8 cellular contexts compared by ENCODE assay signal in genomic region chr5:151157426-151158286, GRCh38. TPM values are rescaled to one million over a fixed set of nuclear protein-coding genes. Genes with fewer than 3 reads are reported as not detected.
DNase-seq lines count a peak whose midpoint lies in the region; ATAC-seq, FAIRE-seq and TF ChIP-seq lines count a peak whose summit lies in the region.

Gene ANXA6 (minus strand): TSS chr5:151157779. CDS start chr5:151147901, 9,878 bp downstream.

- H3K36me3 Mint-ChIP-seq in activated CD4-positive, alpha-beta T cell treated with anti-CD3 and anti-CD28 coated beads, Interleukin-2, amount 10 ng/mL, durations not matched to agents 24 days and 14 days (ENCODE audit: low read depth) = peaks cover 26% of the 10 kb centered on the region

- intact Hi-C loops in activated CD4-positive, alpha-beta T cell treated with anti-CD3 and anti-CD28 coated beads, Interleukin-2, amount 10 ng/mL, durations not matched to agents 24 days and 14 days (cut with micrococcal nuclease) = loop anchor here (1.0 to 10.0 kb wide), 7 partner anchors 7 to 1603 kb away; partner anchors contain the start of genes CSNK1A1, G3BP1 and IRGM
- intact Hi-C loops in HepG2 (cut with micrococcal nuclease; ENCODE audit: unreplicated experiment) = no loop called here

- WGBS in HepG2 (ENCODE audit: low lambda C conversion rate) = 4% methylated on average over 5 of the region's 60 CpGs

- in situ Hi-C loops in HepG2 (cut with HindIII; ENCODE audit: extremely low pct_ligation_motif_present, low pct_unique_long_range_greater_than_20kb) = no loop called here

- H2AFZ ChIP-seq in HepG2 (ENCODE audit: low read length) = peak within 1 kb of the TSS; percentile 56

- TF ChIP-seq EP300 in HepG2 (IDR thresholded peaks at IDR 0.05; ENCODE audit: low read depth in 2 of 2, low read length in 2 of 2) (no peak; a peak in 1 of 4 replicates), HepG2 (CRISPR knock-in tag; IDR thresholded peaks at IDR 0.05; ENCODE audit: borderline replicate concordance) (no peak)

- FAIRE-seq in HepG2 (lab: Jason Lieb, UNC) = peak; percentile 49

- peak within 1 kb of the TSS; percentile 74 for H3K27ac ChIP-seq in HepG2 (ENCODE audit: extremely low read length, insufficient read depth, low read length)

- H3K4me3 ChIP-seq in HepG2 (replicated peaks in 1 of 3; ENCODE audit: insufficient read depth in 1 of 3, low read depth in 2 of 3, low read length in 3 of 3) = peak within 1 kb of the TSS; percentile 74 to 80 (median 77)

- no peaks in the 10 kb centered on the region for H3K27me3 Mint-ChIP-seq in activated CD4-positive, alpha-beta T cell treated with anti-CD3 and anti-CD28 coated beads, Interleukin-2, amount 10 ng/mL, durations not matched to agents 24 days and 14 days

- POLR2A ChIA-PET in HepG2 (lab: Yijun Ruan, JAX) = interaction anchor here (0.7 to 1.9 kb wide), 7 partner anchors 10 to 137 kb away, joined by 3 to 7 read pairs (median 3); partner anchors contain the start of genes CCDC69, GM2A, GPX3 and TNIP1

- peaks cover 53% of the 10 kb centered on the region for H3K4me1 Mint-ChIP-seq in activated CD4-positive, alpha-beta T cell treated with anti-CD3 and anti-CD28 coated beads, Interleukin-2, amount 10 ng/mL, durations not matched to agents 24 days and 14 days

- H3K4me1 ChIP-seq in HepG2 (ENCODE audit: insufficient read depth, low read length) = peaks cover 46% of the 10 kb centered on the region

- DNase-seq in NCI-H748 (lab: John Stamatoyannopoulos, UW; ENCODE audit: unreplicated experiment) = peak; percentile 69
- no peak for DNase-seq in NCI-H748 treated with DMSO at 0.1 percent for 48 hours (lab: John Stamatoyannopoulos, UW)
- peak; percentile 37 for DNase-seq in NCI-H2227 treated with DMSO at 0.1 percent for 48 hours (lab: John Stamatoyannopoulos, UW)
- peak; percentile 92 for DNase-seq in activated CD4-positive, alpha-beta T cell treated with anti-CD3 and anti-CD28 coated beads, Interleukin-2, amount 10 ng/mL, durations not matched to agents 24 days and 14 days
- peak in 1 of 2 donors; percentile 81 for DNase-seq in dermis microvascular lymphatic vessel endothelial cell (ENCODE audit: low read depth in 2 of 2)
- peak; percentile 22 for DNase-seq in HepG2 (ENCODE audit: low spot score)
- DNase-seq in stimulated activated CD4-positive, alpha-beta T cell treated with anti-CD3 and anti-CD28 coated beads, Interleukin-2, amount 100 ng/mL, for 48 hours = peak; percentile 58 to 67

- no peaks in the 10 kb centered on the region for H3K27me3 ChIP-seq in HepG2 (ENCODE audit: control insufficient read depth in 1 of 2, insufficient read depth in 2 of 2, low read length in 2 of 2)

- H3K9me3 Mint-ChIP-seq in activated CD4-positive, alpha-beta T cell treated with anti-CD3 and anti-CD28 coated beads, Interleukin-2, amount 10 ng/mL, durations not matched to agents 24 days and 14 days = no peaks in the 10 kb centered on the region

- peak within 1 kb of the TSS; percentile 98 for H3K4me3 Mint-ChIP-seq in activated CD4-positive, alpha-beta T cell treated with anti-CD3 and anti-CD28 coated beads, Interleukin-2, amount 10 ng/mL, durations not matched to agents 24 days and 14 days

- H3K79me2 ChIP-seq in HepG2 (ENCODE audit: insufficient read depth, low read length) = peaks cover 39% of the 10 kb centered on the region

- H3K9ac ChIP-seq in HepG2 (ENCODE audit: insufficient read depth, low read depth, low read length) = peak within 1 kb of the TSS; percentile 67

- TF ChIP-seq POLR2A in HepG2 (IDR thresholded peaks at IDR 0.05; ENCODE audit: insufficient read depth in 1 of 2, low read depth in 2 of 2, low read length in 2 of 2) = peak; percentile 50 to 80

- CTCF ChIA-PET in HepG2 (lab: Yijun Ruan, JAX; ENCODE audit: low intra/inter-chr PET ratio, low total read pairs) = no interaction called here

- ATAC-seq in HG02938 (IDR thresholded peaks at IDR 0.05; ENCODE audit: unreplicated experiment) (peak; percentile 31), HepG2 (peak; percentile 86)

- no peaks in the 10 kb centered on the region for H3K9me3 ChIP-seq in HepG2 (ENCODE audit: low read length)

- TF ChIP-seq CTCF in HepG2 (CRISPR knock-in tag; IDR thresholded peaks at IDR 0.05) = no peak

- peak within 1 kb of the TSS; percentile 95 for H3K27ac Mint-ChIP-seq in activated CD4-positive, alpha-beta T cell treated with anti-CD3 and anti-CD28 coated beads, Interleukin-2, amount 10 ng/mL, durations not matched to agents 24 days and 14 days

- BruUV-seq in HepG2 (replicated peaks; lab: Mats Ljungman, UMichigan) = no TSS peak

- no peaks in the 10 kb centered on the region; the same call in 1 of the 2 replicates for H4K20me1 ChIP-seq in HepG2 (ENCODE audit: insufficient read depth, low read length)

- 0 out of 5 replicates have a peak, but pooled peaks cover 0 to 3% of the 10 kb centered on the region in 2 experiments for H3K36me3 ChIP-seq in HepG2 (replicated peaks in 1 of 2; ENCODE audit: control insufficient read depth in 1 of 2, insufficient read depth in 2 of 2, low read length in 2 of 2)

- TF ChIP-seq RAD21 in HepG2 (CRISPR knock-in tag; IDR thresholded peaks at IDR 0.05) = no peak

- H3K4me2 ChIP-seq in HepG2 (ENCODE audit: low read depth, low read length) = peak within 1 kb of the TSS; percentile 96

TF ChIP-seq in HepG2, 621 proteins besides CTCF, POLR2A, EP300 and RAD21 (continues in another document):
- TF ChIP-seq ZNF530 (CRISPR knock-in tag; IDR thresholded peaks at IDR 0.05; ENCODE audit: low read depth) (0 out of 2 replicates have a peak, but pooled peaks have one; percentile 37), ZNF713 (CRISPR knock-in tag; IDR thresholded peaks at IDR 0.05) (no peak), BATF2 (CRISPR knock-in tag; IDR thresholded peaks at IDR 0.05) (no peak), ZGPAT (CRISPR knock-in tag; IDR thresholded peaks at IDR 0.05) (no peak; the same call in 1 of the 2 replicates), CBX5 (CRISPR knock-in tag; IDR thresholded peaks at IDR 0.05; ENCODE audit: borderline replicate concordance) (no peak), SKI (IDR thresholded peaks at IDR 0.05; ENCODE audit: partially characterized antibody) (no peak), FOXM1 (CRISPR knock-in tag; IDR thresholded peaks at IDR 0.05) (no peak), ZNF670 (CRISPR knock-in tag; IDR thresholded peaks at IDR 0.05; ENCODE audit: borderline replicate concordance) (0 out of 2 replicates have a peak, but pooled peaks have one; percentile 43)

RNA-seq across cellular contexts. Expression of gene ANXA6, which starts in this region (rescaled TPM):
- total RNA-seq in activated CD4-positive, alpha-beta T cell treated with anti-CD3 and anti-CD28 coated beads, Interleukin-2, amount 10 ng/mL, durations not matched to agents 24 days and 14 days = 314 and 315 TPM in 2 replicates
- total RNA-seq in dermis microvascular lymphatic vessel endothelial cell (53.6 and 68.2 TPM in 2 replicates), HepG2 (2016; rRNA removed; fragmentation: Illumina TruSeq; extraction: Trizol) (125 and 154 TPM in 2 replicates)
- total RNA-seq in HepG2 (2016; cell fraction: cytosol; rRNA removed; fragmentation: Illumina TruSeq; extraction: Trizol; ENCODE audit: low read depth) = 13.0 and 15.5 TPM in 2 replicates
- 125 and 156 TPM in 2 replicates for total RNA-seq in HepG2 (2016; cell fraction: insoluble cytoplasmic fraction; rRNA removed; fragmentation: Illumina TruSeq; extraction: Trizol)
- 28.1 and 29.3 TPM in 2 replicates for total RNA-seq in HepG2 (2016; cell fraction: membrane; rRNA removed; fragmentation: Illumina TruSeq; extraction: Trizol)
- 84.2 and 86.1 TPM in 2 replicates for total RNA-seq in HepG2 (2016; cell fraction: nucleus; rRNA removed; fragmentation: Illumina TruSeq; extraction: Trizol)
- 103 and 120 TPM in 2 replicates for polyA plus RNA-seq in HepG2 (2011; rRNA removed)
- polyA plus RNA-seq in HepG2 (2011; cell fraction: cytosol; rRNA removed) = 124 and 134 TPM in 2 replicates
- polyA plus RNA-seq in HepG2 (2011; cell fraction: nucleus; rRNA removed) = 132 and 143 TPM in 2 replicates
- 69.6 and 82.1 TPM in 2 replicates for polyA plus RNA-seq in HepG2 (2012)
- polyA plus RNA-seq in HepG2 (2016; cell fraction: cytosol; fragmentation: Illumina TruSeq; extraction: Trizol; ENCODE audit: low read depth) = 9.6 and 11.8 TPM in 2 replicates
- polyA plus RNA-seq in HepG2 (2016; cell fraction: insoluble cytoplasmic fraction; fragmentation: Illumina TruSeq; extraction: Trizol; ENCODE audit: low read depth) = 126 and 134 TPM in 2 replicates
- 18.1 and 19.2 TPM in 2 replicates for polyA plus RNA-seq in HepG2 (2016; cell fraction: membrane; fragmentation: Illumina TruSeq; extraction: Trizol; ENCODE audit: low read depth)
- 81.8 and 98.3 TPM in 2 replicates for polyA plus RNA-seq in HepG2 (2016; cell fraction: nucleus; fragmentation: Illumina TruSeq; extraction: Trizol; ENCODE audit: insufficient read depth, low read depth)
- 67.1 and 157 TPM in 2 replicates for polyA minus RNA-seq in HepG2 (2011; rRNA and poly(A)+ RNA removed; ENCODE audit: low replicate concordance)
- polyA minus RNA-seq in HepG2 (2011; cell fraction: cytosol; rRNA and poly(A)+ RNA removed) = 96.9 and 110 TPM in 2 replicates
- 81.6 and 116 TPM in 2 replicates for polyA minus RNA-seq in HepG2 (2011; cell fraction: nucleus; rRNA and poly(A)+ RNA removed)
